Comparison of ENCODE assay signal across 8 cellular contexts in genomic region chr5:72244862-72245371, GRCh38.
DNase-seq lines count a peak whose midpoint lies in the region; TF ChIP-seq lines count a peak whose summit lies in the region.

No MANE protein-coding gene starts in this region.

- no peaks in the 10 kb centered on the region for H3K36me3 ChIP-seq in uterus

- peak overlapping the region; percentile 81 to 89 for H3K27ac ChIP-seq in uterus

- H3K4me1 ChIP-seq in uterus, result peaks cover 7 to 15% of the 10 kb centered on the region in 2 donors

- no peaks in the 10 kb centered on the region for H3K9me3 ChIP-seq in uterus

- in situ Hi-C loops in astrocyte of the spinal cord (cut with HindIII; ENCODE audit: low sequenced_read_pairs), result no loop called here

- intact Hi-C loops in uterus (cut with DNase I; ENCODE audit: low total_unique reads), result no loop called here

- no peak overlapping the region for H3K4me3 ChIP-seq in HFF-Myc (replicated peaks; ENCODE audit: low read depth, low read length)
- H3K4me3 ChIP-seq in astrocyte of the spinal cord (ENCODE audit: low read depth, low read length), result no peak overlapping the region
- no peak overlapping the region for H3K4me3 ChIP-seq in uterus

- peak; percentile 33 for TF ChIP-seq CTCF in HFF-Myc (IDR thresholded peaks at IDR 0.05; ENCODE audit: low read depth, low read length, missing control alignments)
- TF ChIP-seq CTCF in astrocyte of the spinal cord (IDR thresholded peaks at IDR 0.05; ENCODE audit: low read depth, low read length), result peak; percentile 55
- peak in 3 of 4 experiments; percentile 21 to 37 (median 32) for TF ChIP-seq CTCF in uterus (IDR thresholded peaks at IDR 0.05)

- DNase-seq in SIG-M5 treated with dmso at 0.1 percent for 504 hours (lab: John Stamatoyannopoulos, UW; ENCODE audit: unreplicated experiment) (peak; percentile 37), SIG-M5 (lab: John Stamatoyannopoulos, UW) (no peak), HFF-Myc (ENCODE audit: extremely low read depth, low read depth) (no peak), MV-4-11 (lab: John Stamatoyannopoulos, UW) (peak; percentile 28), astrocyte of the spinal cord (ENCODE audit: low read depth, low spot score) (peak; percentile 69), inferior parietal cortex (ENCODE audit: extremely low spot score) (peak; percentile 66), uterus (peak in 1 of 2 donors; percentile 35), GOT3 (lab: John Stamatoyannopoulos, UW) (no peak)

- no peak for TF ChIP-seq POLR2A in uterus (IDR thresholded peaks at IDR 0.05)

- H3K27me3 ChIP-seq in uterus, result no peaks in the 10 kb centered on the region

Comparison
In these comparisons a context has a peak if more than half of its experiments do, and no peak if none do; other contexts are left out.
1. DNase-seq: peak in SIG-M5 treated with dmso at 0.1 percent for 504 hours (single experiment), MV-4-11 (single experiment), astrocyte of the spinal cord (single experiment) and inferior parietal cortex (single experiment); none in SIG-M5 (single experiment), HFF-Myc (single experiment) and GOT3 (single experiment).
2. Peak in every context shown above with its lines, with median percentiles within 50 percentile points of each other: CTCF ChIP-seq.